9 cellular contexts compared by ENCODE assay signal in genomic region chrX:47562615-47563243, GRCh38. TPM values are rescaled to one million over a fixed set of nuclear protein-coding genes. Genes with fewer than 3 reads are reported as not detected.
A peak's percentile ranks its signal among the peaks of the same experiment; 100 is the strongest.
DNase-seq lines count a peak whose midpoint lies in the region; ATAC-seq, FAIRE-seq and TF ChIP-seq lines count a peak whose summit lies in the region.
"Had no signal": no experiment of that assay in that cellular context is flagged by ENCODE, and none has a peak within 500 bp of the region (broad histone marks: within the 10 kb centered on the region; RNA-seq: fewer than 3 reads in every experiment).

No MANE protein-coding gene starts in this region.

- TF ChIP-seq CTCF in AG09309 (IDR thresholded peaks at IDR 0.05; ENCODE audit: control insufficient read depth, insufficient read depth, low read depth, low read length, missing control alignments) (peak; percentile 41), fibroblast of the aortic adventitia (IDR thresholded peaks at IDR 0.05; ENCODE audit: insufficient read depth, low read length) (peak; percentile 44)

- peak overlapping the region; percentile 79 for H3K4me3 Mint-ChIP-seq in T-helper 2 cell treated with Interferon-gamma antibody and Interleukin-4, amounts not matched to agents 5 μg/mL and 100 μg/mL, for 36 hours

- H3K36me3 Mint-ChIP-seq in T-helper 2 cell treated with Interferon-gamma antibody and Interleukin-4, amounts not matched to agents 5 μg/mL and 100 μg/mL, for 36 hours (ENCODE audit: low read depth) = peaks cover 24% of the 10 kb centered on the region

- H3K27me3 Mint-ChIP-seq in T-helper 2 cell treated with Interferon-gamma antibody and Interleukin-4, amounts not matched to agents 5 μg/mL and 100 μg/mL, for 36 hours (ENCODE audit: low read depth) = no peaks in the 10 kb centered on the region

- H3K4me1 Mint-ChIP-seq in T-helper 2 cell treated with Interferon-gamma antibody and Interleukin-4, amounts not matched to agents 5 μg/mL and 100 μg/mL, for 36 hours (ENCODE audit: low read depth) = peaks cover 23% of the 10 kb centered on the region

- ATAC-seq in HG03280 (IDR thresholded peaks at IDR 0.05; ENCODE audit: unreplicated experiment) = no peak

- H3K4me3 ChIP-seq in AG09309 (ENCODE audit: control insufficient read depth, low read depth, low read length) (no peak overlapping the region), fibroblast of the aortic adventitia (ENCODE audit: low read depth, low read length) (no peak overlapping the region)

- DNase-seq in AG09309 (ENCODE audit: low read depth) (no peak), GM12891 (ENCODE audit: insufficient read length, low spot score) (no peak), fibroblast of the aortic adventitia (ENCODE audit: low read depth) (peak; percentile 44), epidermal melanocyte (ENCODE audit: insufficient read length, low spot score) (no peak), HK-2 (ENCODE audit: unreplicated experiment) (no peak), GM19238 (ENCODE audit: insufficient read length, low spot score) (no peak)
- no peak for DNase-seq in T-helper 2 cell treated with Interferon-gamma antibody and Interleukin-4, amounts not matched to agents 5 μg/mL and 100 μg/mL, for 36 hours (ENCODE audit: low spot score)

- peak; percentile 85 for FAIRE-seq in GM12891 (lab: Jason Lieb, UNC)
- FAIRE-seq: endometrium had no signal

- H3K9me3 Mint-ChIP-seq in T-helper 2 cell treated with Interferon-gamma antibody and Interleukin-4, amounts not matched to agents 5 μg/mL and 100 μg/mL, for 36 hours = no peaks in the 10 kb centered on the region

- no peak for TF ChIP-seq POLR2A in GM12891 (IDR thresholded peaks at IDR 0.05; ENCODE audit: low read depth, low read length)

- peak overlapping the region; percentile 81 for H3K27ac Mint-ChIP-seq in T-helper 2 cell treated with Interferon-gamma antibody and Interleukin-4, amounts not matched to agents 5 μg/mL and 100 μg/mL, for 36 hours

TF ChIP-seq in GM12891, 5 proteins besides CTCF, POLR2A, EP300 and RAD21:
- TF ChIP-seq POU2F2 (IDR thresholded peaks at IDR 0.05; ENCODE audit: low read depth, low read length) = no peak
- TF ChIP-seq POLR2AphosphoS5 (IDR thresholded peaks at IDR 0.05; ENCODE audit: low read depth, low read length) = no peak
- no peak for TF ChIP-seq SPI1 (IDR thresholded peaks at IDR 0.05; ENCODE audit: low read depth, low read length)
- TF ChIP-seq TAF1 (IDR thresholded peaks at IDR 0.05; ENCODE audit: low read depth, low read length) = no peak
- no peak for TF ChIP-seq PAX5 (IDR thresholded peaks at IDR 0.05; ENCODE audit: insufficient read depth, low read length, severe bottlenecking)

RNA-seq across cellular contexts. Expression of gene ARAF, which starts 1.7 kb away (rescaled TPM):
- polyA plus RNA-seq in GM12891 (2012; ENCODE audit: low read depth, missing spikeins) = 47.2 TPM
- total RNA-seq in fibroblast of the aortic adventitia (ENCODE audit: low replicate concordance) = 9.2 and 20.9 TPM in 2 replicates

RNA-seq across cellular contexts. Expression of gene TIMP1, which starts 19.5 kb away (rescaled TPM):
- 294 TPM for polyA plus RNA-seq in GM12891 (2012; ENCODE audit: low read depth, missing spikeins)
- 834 and 863 TPM in 2 replicates for total RNA-seq in fibroblast of the aortic adventitia (ENCODE audit: low replicate concordance)

RNA-seq across cellular contexts. Expression of gene SYN1, which starts 56.9 kb away (rescaled TPM):
- 1.1 TPM for polyA plus RNA-seq in GM12891 (2012; ENCODE audit: low read depth, missing spikeins)
- total RNA-seq in fibroblast of the aortic adventitia (ENCODE audit: low replicate concordance) = 0.09 TPM in 1 of 2 replicates, not detected in the other
